9 cellular contexts compared by ENCODE assay signal in the genomic region with DNA sequence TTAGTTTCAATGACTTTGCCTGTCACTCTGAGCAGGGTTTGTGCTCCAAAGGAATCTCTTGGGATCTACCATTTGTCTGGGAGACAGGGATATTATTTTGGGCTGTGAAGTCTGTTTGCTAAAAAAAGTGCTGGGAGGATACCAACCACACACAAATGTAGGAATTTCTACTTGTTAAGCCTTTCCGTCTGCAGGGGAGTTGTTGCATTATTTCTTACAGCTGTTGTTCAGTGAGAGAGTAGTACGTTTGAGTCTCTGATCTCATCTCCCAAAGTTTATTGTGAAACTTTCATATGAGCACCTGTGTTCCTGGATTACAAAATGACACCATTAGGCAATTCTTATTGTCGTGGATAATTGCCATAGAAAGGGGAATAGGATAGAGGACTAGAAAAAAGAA.
DNase-seq lines count a peak whose midpoint lies in the region; FAIRE-seq and TF ChIP-seq lines count a peak whose summit lies in the region.
"Had no signal": no experiment of that assay in that cellular context is flagged by ENCODE, and none has a peak within 500 bp of the region (broad histone marks: within the 10 kb centered on the region; RNA-seq: fewer than 3 reads in every experiment).

No MANE protein-coding gene starts in this region.

- H4K20me1 ChIP-seq in H1 (replicated peaks in 1 of 2; ENCODE audit: control insufficient read depth in 1 of 2, insufficient read depth in 2 of 2, low read length in 2 of 2), result no peaks in the 10 kb centered on the region
- H4K20me1 ChIP-seq in smooth muscle cell (ENCODE audit: low read depth), result no peaks in the 10 kb centered on the region

- intact Hi-C loops in uterus (cut with DNase I; ENCODE audit: low total_unique reads), result no loop called here

- H4K8ac ChIP-seq in H1 (ENCODE audit: extremely low read depth, insufficient read depth, low read length), result no peak overlapping the region

- no peak overlapping the region for H3K23ac ChIP-seq in H1 (ENCODE audit: insufficient read length)

- H3K4me3 ChIP-seq in H1 (ENCODE audit: extremely low read depth in 1 of 4, insufficient read depth in 2 of 4, low read depth in 3 of 4, low read length in 4 of 4) (peak overlapping the region in 1 of 4 experiments; percentile 29; a peak in 1 of 8 replicates), smooth muscle cell (no peak overlapping the region), uterus (no peak overlapping the region)

- H3K4me2 ChIP-seq in H1 (ENCODE audit: insufficient read depth in 1 of 2, low read depth in 2 of 2, low read length in 2 of 2) (peak overlapping the region; percentile 47 to 55; a peak in 2 of 4 replicates), smooth muscle cell (peak overlapping the region; percentile 48)

- no peak overlapping the region for H2AFZ ChIP-seq in H1 (ENCODE audit: low read length)
- H2AFZ ChIP-seq in smooth muscle cell (ENCODE audit: low read depth), result peak overlapping the region; percentile 50

- H2BK5ac ChIP-seq in H1 (ENCODE audit: low read depth, low read length), result peak overlapping the region; percentile 57; the same call in 1 of the 2 replicates

- no peak for TF ChIP-seq POLR2A in H1 (IDR thresholded peaks at IDR 0.05; ENCODE audit: control extremely low read depth in 1 of 2, low read depth in 2 of 2, low read length in 2 of 2)
- no peak for TF ChIP-seq POLR2A in uterus (IDR thresholded peaks at IDR 0.05)

- H2BK120ac ChIP-seq in H1 (replicated peaks; ENCODE audit: low read depth, low read length), result peak overlapping the region; percentile 88

- no peak overlapping the region for H3K18ac ChIP-seq in H1 (ENCODE audit: extremely low read depth, low read length)

- no peak for TF ChIP-seq CTCF in H1 (IDR thresholded peaks at IDR 0.05; ENCODE audit: control extremely low read depth in 1 of 3, insufficient read depth in 1 of 3, low read depth in 1 of 3, low read length in 3 of 3)
- no peak for TF ChIP-seq CTCF in smooth muscle cell (IDR thresholded peaks at IDR 0.05; ENCODE audit: borderline replicate concordance, insufficient read depth, poor library complexity, severe bottlenecking)
- TF ChIP-seq CTCF in uterus (IDR thresholded peaks at IDR 0.05), result no peak

- no peaks in the 10 kb centered on the region for H3F3A ChIP-seq in smooth muscle cell (ENCODE audit: low read depth)

- H4K91ac ChIP-seq in H1 (replicated peaks; ENCODE audit: insufficient read length, low read length), result no peak overlapping the region

- CTCF ChIA-PET in H1 (lab: Charles Lee; ENCODE audit: partially characterized antibody), result interaction anchor here (1.1 kb wide), 1 partner anchor 52 kb away, joined by 3 read pairs; no protein-coding TSS in a partner anchor

- peak overlapping the region; percentile 63; the same call in 1 of the 2 replicates for H2BK20ac ChIP-seq in H1 (ENCODE audit: low read length)

- TF ChIP-seq EP300 in H1 (IDR thresholded peaks at IDR 0.05; ENCODE audit: borderline replicate concordance in 1 of 2, low read depth in 2 of 2, low read length in 2 of 2), result no peak

- no peak overlapping the region for H2BK12ac ChIP-seq in H1 (ENCODE audit: low read depth, low read length)

- FAIRE-seq in H1 (lab: Jason Lieb, UNC), result no peak
- no peak for FAIRE-seq in urothelium cell line (lab: Jason Lieb, UNC)

- H3K79me2 ChIP-seq in H1 (ENCODE audit: control insufficient read depth in 1 of 2, insufficient read depth in 2 of 2, low read length in 2 of 2) (no peaks in the 10 kb centered on the region), smooth muscle cell (ENCODE audit: low read depth) (no peaks in the 10 kb centered on the region)

- H3K56ac ChIP-seq in H1 (replicated peaks; ENCODE audit: insufficient read length, low read depth, low read length), result no peak overlapping the region

- no peak overlapping the region for H2AK5ac ChIP-seq in H1 (ENCODE audit: low read depth, low read length)

- no peak overlapping the region for H3K4ac ChIP-seq in H1 (replicated peaks; ENCODE audit: insufficient read length, low read depth, low read length)

- H3K27me3 ChIP-seq in H1 (replicated peaks in 1 of 4; ENCODE audit: control insufficient read depth in 3 of 4, extremely low read depth in 1 of 4, insufficient read depth in 3 of 4, low read length in 3 of 4) (no peaks in the 10 kb centered on the region), layer of hippocampus (ENCODE audit: control insufficient read depth, insufficient read depth, low read length) (no peaks in the 10 kb centered on the region), smooth muscle cell (ENCODE audit: low read depth) (no peaks in the 10 kb centered on the region), uterus (no peaks in the 10 kb centered on the region)

- H3K14ac ChIP-seq in H1 (ENCODE audit: insufficient read length), result no peak overlapping the region

- no peaks in the 10 kb centered on the region for H3K79me1 ChIP-seq in H1 (ENCODE audit: low read depth, low read length)

- POLR2A ChIA-PET in H1 (lab: Charles Lee; ENCODE audit: partially characterized antibody), result no interaction called here

- TF ChIP-seq RAD21 in H1 (IDR thresholded peaks at IDR 0.05 in 1 of 2, conservative IDR thresholded peaks at IDR 0.05 in 1 of 2; ENCODE audit: low read depth in 2 of 2, low read length in 2 of 2), result no peak

- no peaks in the 10 kb centered on the region for H3K36me3 ChIP-seq in H1 (ENCODE audit: control insufficient read depth in 2 of 4, insufficient read depth in 4 of 4, low read length in 3 of 4)
- no peaks in the 10 kb centered on the region for H3K36me3 ChIP-seq in smooth muscle cell (ENCODE audit: low read depth)
- H3K36me3 ChIP-seq in uterus, result no peaks in the 10 kb centered on the region

- DNase-seq in SK-MEL-5 (ENCODE audit: low read depth, low spot score), result peak; percentile 33
- no peak for DNase-seq in H1 (ENCODE audit: low read depth in 1 of 2, low spot score in 2 of 2)
- DNase-seq in smooth muscle cell (lab: John Stamatoyannopoulos, UW; ENCODE audit: unreplicated experiment), result no peak
- DNase-seq in uterus, result no peak
- no peak for DNase-seq in amniotic stem cell (lab: John Stamatoyannopoulos, UW)
- DNase-seq in urothelium cell line (ENCODE audit: low spot score), result no peak
- DNase-seq: activated CD4-positive, alpha-beta T cell treated with anti-CD3 and anti-CD28 coated beads, Interleukin-2, amount 50 U/mL, for 48 hours; cerebellar nuclear complex had no signal

- in situ Hi-C loops in SK-MEL-5 (cut with HindIII; ENCODE audit: low pct_unique_long_range_greater_than_20kb, low sequenced_read_pairs), result no loop called here

- H3K4me1 ChIP-seq in H1 (replicated peaks in 1 of 4; ENCODE audit: control insufficient read depth in 3 of 4, insufficient read depth in 4 of 4, low read length in 3 of 4) (peaks cover 1 to 29% (median 18%) of the 10 kb centered on the region in 4 experiments; a peak in 5 of 7 replicates), smooth muscle cell (ENCODE audit: low read depth) (peaks cover 37% of the 10 kb centered on the region), uterus (no peaks in the 10 kb centered on the region)

- WGBS in H1 (ENCODE audit: extremely low coverage in 1 of 2, insufficient coverage in 1 of 2, insufficient read length in 1 of 2, insufficient replicate concordance in 2 of 2, low coverage in 1 of 2, low lambda C conversion rate in 2 of 2, missing lambda C conversion rate in 1 of 2), 2 experiments, result 31% methylated on average over 3 of the region's 3 CpGs; no CpG with 5 or more reads in 1 of the 2 experiments
- 22% methylated on average over 3 of the region's 3 CpGs for WGBS in smooth muscle cell (ENCODE audit: low lambda C conversion rate)

- no peaks in the 10 kb centered on the region; the same call in 1 of the 2 replicates for H3K23me2 ChIP-seq in H1 (ENCODE audit: low read depth, low read length)

- no peak overlapping the region for H2BK15ac ChIP-seq in H1 (ENCODE audit: low read length)

- H4K5ac ChIP-seq in H1 (ENCODE audit: insufficient read length, low read depth, low read length), result no peak overlapping the region

- no peak overlapping the region for H3K27ac ChIP-seq in H1 (ENCODE audit: low read depth, low read length)
- H3K27ac ChIP-seq in layer of hippocampus (ENCODE audit: low read depth, low read length), result peak overlapping the region; percentile 77
- peak overlapping the region; percentile 77 for H3K27ac ChIP-seq in smooth muscle cell (ENCODE audit: low read depth)
- H3K27ac ChIP-seq in uterus, result no peak overlapping the region

- peak overlapping the region in 1 of 4 experiments; percentile 8; a peak in 1 of 7 replicates for H3K9ac ChIP-seq in H1 (replicated peaks in 1 of 4; ENCODE audit: extremely low read depth in 1 of 4, low read depth in 3 of 4, low read length in 3 of 4)
- H3K9ac ChIP-seq in smooth muscle cell (ENCODE audit: low read depth), result peak overlapping the region; percentile 11

- no peaks in the 10 kb centered on the region for H3K9me3 ChIP-seq in H1 (ENCODE audit: insufficient read depth in 2 of 2, low read depth in 1 of 2, low read length in 1 of 2)
- H3K9me3 ChIP-seq in smooth muscle cell (replicated peaks; ENCODE audit: low read depth), result no peaks in the 10 kb centered on the region
- no peaks in the 10 kb centered on the region for H3K9me3 ChIP-seq in uterus

TF ChIP-seq in H1, 55 proteins besides CTCF, POLR2A, EP300 and RAD21 (continues in another document):
- no peak for TF ChIP-seq BACH1 (IDR thresholded peaks at IDR 0.05; ENCODE audit: low read length)
- TF ChIP-seq BCL11A (IDR thresholded peaks at IDR 0.05; ENCODE audit: low read depth in 2 of 2, low read length in 2 of 2), result no peak
- TF ChIP-seq EZH2 (IDR thresholded peaks at IDR 0.05; ENCODE audit: low read depth, low read length, severe bottlenecking), result no peak
- no peak for TF ChIP-seq SP2 (IDR thresholded peaks at IDR 0.05; ENCODE audit: low read length)
- no peak for TF ChIP-seq ZNF274 (IDR thresholded peaks at IDR 0.05; ENCODE audit: borderline replicate concordance, extremely low read depth, low read length)
- no peak for TF ChIP-seq GABPA (IDR thresholded peaks at IDR 0.05; ENCODE audit: borderline replicate concordance, insufficient read depth, low read length)
- TF ChIP-seq KDM5A (IDR thresholded peaks at IDR 0.05; ENCODE audit: low read length), result no peak
- TF ChIP-seq, protein P1, sequence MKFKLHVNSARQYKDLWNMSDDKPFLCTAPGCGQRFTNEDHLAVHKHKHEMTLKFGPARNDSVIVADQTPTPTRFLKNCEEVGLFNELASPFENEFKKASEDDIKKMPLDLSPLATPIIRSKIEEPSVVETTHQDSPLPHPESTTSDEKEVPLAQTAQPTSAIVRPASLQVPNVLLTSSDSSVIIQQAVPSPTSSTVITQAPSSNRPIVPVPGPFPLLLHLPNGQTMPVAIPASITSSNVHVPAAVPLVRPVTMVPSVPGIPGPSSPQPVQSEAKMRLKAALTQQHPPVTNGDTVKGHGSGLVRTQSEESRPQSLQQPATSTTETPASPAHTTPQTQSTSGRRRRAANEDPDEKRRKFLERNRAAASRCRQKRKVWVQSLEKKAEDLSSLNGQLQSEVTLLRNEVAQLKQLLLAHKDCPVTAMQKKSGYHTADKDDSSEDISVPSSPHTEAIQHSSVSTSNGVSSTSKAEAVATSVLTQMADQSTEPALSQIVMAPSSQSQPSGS (IDR thresholded peaks at IDR 0.05; ENCODE audit: low read length), result no peak
- no peak for TF ChIP-seq SUZ12 (IDR thresholded peaks at IDR 0.05; ENCODE audit: low read length)
- no peak for TF ChIP-seq JUN (IDR thresholded peaks at IDR 0.05; ENCODE audit: low read depth, low read length)
- TF ChIP-seq SAP30 (IDR thresholded peaks at IDR 0.05; ENCODE audit: insufficient read depth, insufficient replicate concordance, low read length), result no peak

Comparison
In these comparisons a context has a peak if more than half of its experiments do, and no peak if none do; other contexts are left out.
1. H3K27ac ChIP-seq: peak in layer of hippocampus (single experiment) and smooth muscle cell (single experiment); none in H1 (single experiment) and uterus (0 of 2).